1 cellular context compared by ENCODE assay signal in the genomic region with DNA sequence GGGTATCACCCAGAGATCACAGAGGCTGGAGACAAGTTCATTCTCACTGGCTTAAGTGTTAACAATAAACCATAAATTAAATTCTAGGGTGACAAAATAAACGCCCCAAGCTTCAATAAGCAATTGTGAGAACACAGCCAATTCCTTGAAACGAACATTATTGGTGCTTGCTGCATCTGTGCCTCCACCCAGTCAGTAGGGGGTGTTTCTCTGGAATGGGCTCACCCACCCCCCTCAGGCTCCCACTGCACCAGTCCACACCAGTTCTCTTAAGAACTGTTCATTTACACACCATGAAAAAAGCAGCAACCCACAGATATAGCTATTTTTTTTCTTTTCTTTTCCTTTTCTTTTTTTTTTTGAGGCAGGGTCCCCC.
A peak's percentile ranks its signal among the peaks of the same experiment; 100 is the strongest.
TF ChIP-seq lines count a peak whose summit lies in the region.

No MANE protein-coding gene starts in this region.

TF ChIP-seq in HEK293, 187 proteins besides CTCF, POLR2A, EP300 and RAD21 (continued from another document and continues in another):
- TF ChIP-seq ZNF561 (tag by site-specific recombination; IDR thresholded peaks at IDR 0.05; ENCODE audit: borderline replicate concordance), result no peak; the same call in 1 of the 2 replicates
- TF ChIP-seq ZFHX2 (tag by site-specific recombination; conservative IDR thresholded peaks at IDR 0.05), result peak; percentile 61
- TF ChIP-seq ZNF302 (tag by site-specific recombination; IDR thresholded peaks at IDR 0.05; ENCODE audit: low read depth), result no peak
- TF ChIP-seq ZNF701 (tag by site-specific recombination; IDR thresholded peaks at IDR 0.05), result no peak
- no peak for TF ChIP-seq ZNF394 (tag by site-specific recombination; IDR thresholded peaks at IDR 0.05; ENCODE audit: borderline replicate concordance)
- no peak for TF ChIP-seq ZNF529 (tag by site-specific recombination; IDR thresholded peaks at IDR 0.05; ENCODE audit: insufficient replicate concordance)
- TF ChIP-seq, protein P1, sequence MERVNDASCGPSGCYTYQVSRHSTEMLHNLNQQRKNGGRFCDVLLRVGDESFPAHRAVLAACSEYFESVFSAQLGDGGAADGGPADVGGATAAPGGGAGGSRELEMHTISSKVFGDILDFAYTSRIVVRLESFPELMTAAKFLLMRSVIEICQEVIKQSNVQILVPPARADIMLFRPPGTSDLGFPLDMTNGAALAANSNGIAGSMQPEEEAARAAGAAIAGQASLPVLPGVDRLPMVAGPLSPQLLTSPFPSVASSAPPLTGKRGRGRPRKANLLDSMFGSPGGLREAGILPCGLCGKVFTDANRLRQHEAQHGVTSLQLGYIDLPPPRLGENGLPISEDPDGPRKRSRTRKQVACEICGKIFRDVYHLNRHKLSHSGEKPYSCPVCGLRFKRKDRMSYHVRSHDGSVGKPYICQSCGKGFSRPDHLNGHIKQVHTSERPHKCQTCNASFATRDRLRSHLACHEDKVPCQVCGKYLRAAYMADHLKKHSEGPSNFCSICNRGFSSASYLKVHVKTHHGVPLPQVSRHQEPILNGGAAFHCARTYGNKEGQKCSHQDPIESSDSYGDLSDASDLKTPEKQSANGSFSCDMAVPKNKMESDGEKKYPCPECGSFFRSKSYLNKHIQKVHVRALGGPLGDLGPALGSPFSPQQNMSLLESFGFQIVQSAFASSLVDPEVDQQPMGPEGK (tag by site-specific recombination; IDR thresholded peaks at IDR 0.05), result 0 out of 2 replicates have a peak, but pooled peaks have one; percentile 29
- TF ChIP-seq KLF16 (tag by site-specific recombination; IDR thresholded peaks at IDR 0.05), result no peak
- no peak for TF ChIP-seq ZNF521 (tag by site-specific recombination; IDR thresholded peaks at IDR 0.05)
- TF ChIP-seq, protein P2, sequence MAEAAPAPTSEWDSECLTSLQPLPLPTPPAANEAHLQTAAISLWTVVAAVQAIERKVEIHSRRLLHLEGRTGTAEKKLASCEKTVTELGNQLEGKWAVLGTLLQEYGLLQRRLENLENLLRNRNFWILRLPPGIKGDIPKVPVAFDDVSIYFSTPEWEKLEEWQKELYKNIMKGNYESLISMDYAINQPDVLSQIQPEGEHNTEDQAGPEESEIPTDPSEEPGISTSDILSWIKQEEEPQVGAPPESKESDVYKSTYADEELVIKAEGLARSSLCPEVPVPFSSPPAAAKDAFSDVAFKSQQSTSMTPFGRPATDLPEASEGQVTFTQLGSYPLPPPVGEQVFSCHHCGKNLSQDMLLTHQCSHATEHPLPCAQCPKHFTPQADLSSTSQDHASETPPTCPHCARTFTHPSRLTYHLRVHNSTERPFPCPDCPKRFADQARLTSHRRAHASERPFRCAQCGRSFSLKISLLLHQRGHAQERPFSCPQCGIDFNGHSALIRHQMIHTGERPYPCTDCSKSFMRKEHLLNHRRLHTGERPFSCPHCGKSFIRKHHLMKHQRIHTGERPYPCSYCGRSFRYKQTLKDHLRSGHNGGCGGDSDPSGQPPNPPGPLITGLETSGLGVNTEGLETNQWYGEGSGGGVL (tag by site-specific recombination; IDR thresholded peaks at IDR 0.05), result no peak
- TF ChIP-seq ZNF221 (tag by site-specific recombination; IDR thresholded peaks at IDR 0.05; ENCODE audit: borderline replicate concordance), result no peak
- TF ChIP-seq ZBTB8A (tag by site-specific recombination; IDR thresholded peaks at IDR 0.05), result peak; percentile 21; the same call in 1 of the 2 replicates
- no peak for TF ChIP-seq ZNF660 (tag by site-specific recombination; IDR thresholded peaks at IDR 0.05)
- TF ChIP-seq FEZF1 (tag by site-specific recombination; IDR thresholded peaks at IDR 0.05), result 0 out of 2 replicates have a peak, but pooled peaks have one; percentile 6
- TF ChIP-seq ZSCAN23 (tag by site-specific recombination; IDR thresholded peaks at IDR 0.05), result no peak
- TF ChIP-seq ZBTB7A (tag by site-specific recombination; IDR thresholded peaks at IDR 0.05; ENCODE audit: low read depth), result no peak
- no peak for TF ChIP-seq ZNF548 (tag by site-specific recombination; IDR thresholded peaks at IDR 0.05)
- TF ChIP-seq, protein P3, sequence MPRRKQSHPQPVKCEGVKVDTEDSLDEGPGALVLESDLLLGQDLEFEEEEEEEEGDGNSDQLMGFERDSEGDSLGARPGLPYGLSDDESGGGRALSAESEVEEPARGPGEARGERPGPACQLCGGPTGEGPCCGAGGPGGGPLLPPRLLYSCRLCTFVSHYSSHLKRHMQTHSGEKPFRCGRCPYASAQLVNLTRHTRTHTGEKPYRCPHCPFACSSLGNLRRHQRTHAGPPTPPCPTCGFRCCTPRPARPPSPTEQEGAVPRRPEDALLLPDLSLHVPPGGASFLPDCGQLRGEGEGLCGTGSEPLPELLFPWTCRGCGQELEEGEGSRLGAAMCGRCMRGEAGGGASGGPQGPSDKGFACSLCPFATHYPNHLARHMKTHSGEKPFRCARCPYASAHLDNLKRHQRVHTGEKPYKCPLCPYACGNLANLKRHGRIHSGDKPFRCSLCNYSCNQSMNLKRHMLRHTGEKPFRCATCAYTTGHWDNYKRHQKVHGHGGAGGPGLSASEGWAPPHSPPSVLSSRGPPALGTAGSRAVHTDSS (tag by site-specific recombination; IDR thresholded peaks at IDR 0.05), result no peak
- TF ChIP-seq ZEB2 (tag by site-specific recombination; IDR thresholded peaks at IDR 0.05), result peak; percentile 32
- TF ChIP-seq ZFP37 (tag by site-specific recombination; IDR thresholded peaks at IDR 0.05), result no peak
- no peak for TF ChIP-seq GLI4 (tag by site-specific recombination; IDR thresholded peaks at IDR 0.05)
- no peak for TF ChIP-seq ZNF658 (tag by site-specific recombination; IDR thresholded peaks at IDR 0.05)
- no peak for TF ChIP-seq ZFP69B (tag by site-specific recombination; IDR thresholded peaks at IDR 0.05)
- no peak for TF ChIP-seq ZNF157 (tag by site-specific recombination; IDR thresholded peaks at IDR 0.05)
- TF ChIP-seq ZNF549 (tag by site-specific recombination; IDR thresholded peaks at IDR 0.05), result no peak
- TF ChIP-seq ZFP3 (tag by site-specific recombination; IDR thresholded peaks at IDR 0.05; ENCODE audit: low read depth), result no peak
- peak; percentile 23; the same call in 1 of the 2 replicates for TF ChIP-seq EGR2 (tag by site-specific recombination; IDR thresholded peaks at IDR 0.05; ENCODE audit: low read depth)
- no peak for TF ChIP-seq SCRT2 (tag by site-specific recombination; IDR thresholded peaks at IDR 0.05)
- no peak for TF ChIP-seq ZNF837 (tag by site-specific recombination; IDR thresholded peaks at IDR 0.05)
- no peak for TF ChIP-seq ZNF626 (tag by site-specific recombination; IDR thresholded peaks at IDR 0.05)
- TF ChIP-seq OSR2 (tag by site-specific recombination; IDR thresholded peaks at IDR 0.05), result no peak; the same call in 1 of the 2 replicates
- peak; percentile 84 for TF ChIP-seq KLF1 (tag by site-specific recombination; IDR thresholded peaks at IDR 0.05)
- TF ChIP-seq BCL11A (tag by site-specific recombination; IDR thresholded peaks at IDR 0.05; ENCODE audit: low read depth), result no peak
- no peak for TF ChIP-seq MYNN (tag by site-specific recombination; IDR thresholded peaks at IDR 0.05; ENCODE audit: borderline replicate concordance)
- TF ChIP-seq ZNF514 (tag by site-specific recombination; IDR thresholded peaks at IDR 0.05), result no peak
- no peak for TF ChIP-seq MEIS1 (CRISPR knock-in tag; IDR thresholded peaks at IDR 0.05; ENCODE audit: borderline replicate concordance)
- TF ChIP-seq ZBTB1 (tag by site-specific recombination; IDR thresholded peaks at IDR 0.05), result no peak
- no peak for TF ChIP-seq MZF1 (tag by site-specific recombination; IDR thresholded peaks at IDR 0.05; ENCODE audit: borderline replicate concordance)
- peak; percentile 38 for TF ChIP-seq SP2 (tag by site-specific recombination; IDR thresholded peaks at IDR 0.05)
- TF ChIP-seq SP7 (tag by site-specific recombination; IDR thresholded peaks at IDR 0.05), result peak; percentile 70
- no peak for TF ChIP-seq ZNF473 (tag by site-specific recombination; IDR thresholded peaks at IDR 0.05)
- TF ChIP-seq WT1 (tag by site-specific recombination; IDR thresholded peaks at IDR 0.05), result no peak; the same call in 1 of the 2 replicates
- TF ChIP-seq ZNF266 (tag by site-specific recombination; IDR thresholded peaks at IDR 0.05; ENCODE audit: low read depth), result no peak
- no peak for TF ChIP-seq ZNF791 (tag by site-specific recombination; IDR thresholded peaks at IDR 0.05)
- TF ChIP-seq ZNF768 (tag by site-specific recombination; IDR thresholded peaks at IDR 0.05), result no peak
- TF ChIP-seq, protein P4, sequence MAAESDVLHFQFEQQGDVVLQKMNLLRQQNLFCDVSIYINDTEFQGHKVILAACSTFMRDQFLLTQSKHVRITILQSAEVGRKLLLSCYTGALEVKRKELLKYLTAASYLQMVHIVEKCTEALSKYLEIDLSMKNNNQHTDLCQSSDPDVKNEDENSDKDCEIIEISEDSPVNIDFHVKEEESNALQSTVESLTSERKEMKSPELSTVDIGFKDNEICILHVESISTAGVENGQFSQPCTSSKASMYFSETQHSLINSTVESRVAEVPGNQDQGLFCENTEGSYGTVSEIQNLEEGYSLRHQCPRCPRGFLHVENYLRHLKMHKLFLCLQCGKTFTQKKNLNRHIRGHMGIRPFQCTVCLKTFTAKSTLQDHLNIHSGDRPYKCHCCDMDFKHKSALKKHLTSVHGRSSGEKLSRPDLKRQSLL (tag by site-specific recombination; IDR thresholded peaks at IDR 0.05), result no peak
- TF ChIP-seq, protein P5, sequence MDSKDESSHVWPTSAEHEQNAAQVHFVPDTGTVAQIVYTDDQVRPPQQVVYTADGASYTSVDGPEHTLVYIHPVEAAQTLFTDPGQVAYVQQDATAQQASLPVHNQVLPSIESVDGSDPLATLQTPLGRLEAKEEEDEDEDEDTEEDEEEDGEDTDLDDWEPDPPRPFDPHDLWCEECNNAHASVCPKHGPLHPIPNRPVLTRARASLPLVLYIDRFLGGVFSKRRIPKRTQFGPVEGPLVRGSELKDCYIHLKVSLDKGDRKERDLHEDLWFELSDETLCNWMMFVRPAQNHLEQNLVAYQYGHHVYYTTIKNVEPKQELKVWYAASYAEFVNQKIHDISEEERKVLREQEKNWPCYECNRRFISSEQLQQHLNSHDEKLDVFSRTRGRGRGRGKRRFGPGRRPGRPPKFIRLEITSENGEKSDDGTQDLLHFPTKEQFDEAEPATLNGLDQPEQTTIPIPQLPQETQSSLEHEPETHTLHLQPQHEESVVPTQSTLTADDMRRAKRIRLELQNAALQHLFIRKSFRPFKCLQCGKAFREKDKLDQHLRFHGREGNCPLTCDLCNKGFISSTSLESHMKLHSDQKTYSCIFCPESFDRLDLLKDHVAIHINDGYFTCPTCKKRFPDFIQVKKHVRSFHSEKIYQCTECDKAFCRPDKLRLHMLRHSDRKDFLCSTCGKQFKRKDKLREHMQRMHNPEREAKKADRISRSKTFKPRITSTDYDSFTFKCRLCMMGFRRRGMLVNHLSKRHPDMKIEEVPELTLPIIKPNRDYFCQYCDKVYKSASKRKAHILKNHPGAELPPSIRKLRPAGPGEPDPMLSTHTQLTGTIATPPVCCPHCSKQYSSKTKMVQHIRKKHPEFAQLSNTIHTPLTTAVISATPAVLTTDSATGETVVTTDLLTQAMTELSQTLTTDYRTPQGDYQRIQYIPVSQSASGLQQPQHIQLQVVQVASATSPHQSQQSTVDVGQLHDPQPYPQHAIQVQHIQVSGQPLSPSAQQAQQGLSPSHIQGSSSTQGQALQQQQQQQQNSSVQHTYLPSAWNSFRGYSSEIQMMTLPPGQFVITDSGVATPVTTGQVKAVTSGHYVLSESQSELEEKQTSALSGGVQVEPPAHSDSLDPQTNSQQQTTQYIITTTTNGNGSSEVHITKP (tag by site-specific recombination; IDR thresholded peaks at IDR 0.05), result peak; percentile 95
- no peak for TF ChIP-seq ZNF354C (tag by site-specific recombination; IDR thresholded peaks at IDR 0.05; ENCODE audit: borderline replicate concordance, low read depth)
- TF ChIP-seq IKZF3 (tag by site-specific recombination; IDR thresholded peaks at IDR 0.05), result no peak
- TF ChIP-seq, protein P6, sequence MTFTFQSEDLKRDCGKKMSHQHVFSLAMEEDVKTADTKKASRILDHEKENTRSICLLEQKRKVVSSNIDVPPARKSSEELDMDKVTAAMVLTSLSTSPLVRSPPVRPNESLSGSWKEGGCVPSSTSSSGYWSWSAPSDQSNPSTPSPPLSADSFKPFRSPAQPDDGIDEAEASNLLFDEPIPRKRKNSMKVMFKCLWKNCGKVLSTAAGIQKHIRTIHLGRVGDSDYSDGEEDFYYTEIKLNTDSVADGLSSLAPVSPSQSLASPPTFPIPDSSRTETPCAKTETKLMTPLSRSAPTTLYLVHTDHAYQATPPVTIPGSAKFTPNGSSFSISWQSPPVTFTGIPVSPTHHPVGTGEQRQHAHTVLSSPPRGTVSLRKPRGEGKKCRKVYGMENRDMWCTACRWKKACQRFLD (tag by site-specific recombination; IDR thresholded peaks at IDR 0.05), result no peak
- no peak for TF ChIP-seq HOXC10 (CRISPR knock-in tag; IDR thresholded peaks at IDR 0.05)
- TF ChIP-seq, protein P7, sequence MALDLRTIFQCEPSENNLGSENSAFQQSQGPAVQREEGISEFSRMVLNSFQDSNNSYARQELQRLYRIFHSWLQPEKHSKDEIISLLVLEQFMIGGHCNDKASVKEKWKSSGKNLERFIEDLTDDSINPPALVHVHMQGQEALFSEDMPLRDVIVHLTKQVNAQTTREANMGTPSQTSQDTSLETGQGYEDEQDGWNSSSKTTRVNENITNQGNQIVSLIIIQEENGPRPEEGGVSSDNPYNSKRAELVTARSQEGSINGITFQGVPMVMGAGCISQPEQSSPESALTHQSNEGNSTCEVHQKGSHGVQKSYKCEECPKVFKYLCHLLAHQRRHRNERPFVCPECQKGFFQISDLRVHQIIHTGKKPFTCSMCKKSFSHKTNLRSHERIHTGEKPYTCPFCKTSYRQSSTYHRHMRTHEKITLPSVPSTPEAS (tag by site-specific recombination; IDR thresholded peaks at IDR 0.05), result no peak
- no peak for TF ChIP-seq YY2 (tag by site-specific recombination; IDR thresholded peaks at IDR 0.05)
- TF ChIP-seq, protein P8, sequence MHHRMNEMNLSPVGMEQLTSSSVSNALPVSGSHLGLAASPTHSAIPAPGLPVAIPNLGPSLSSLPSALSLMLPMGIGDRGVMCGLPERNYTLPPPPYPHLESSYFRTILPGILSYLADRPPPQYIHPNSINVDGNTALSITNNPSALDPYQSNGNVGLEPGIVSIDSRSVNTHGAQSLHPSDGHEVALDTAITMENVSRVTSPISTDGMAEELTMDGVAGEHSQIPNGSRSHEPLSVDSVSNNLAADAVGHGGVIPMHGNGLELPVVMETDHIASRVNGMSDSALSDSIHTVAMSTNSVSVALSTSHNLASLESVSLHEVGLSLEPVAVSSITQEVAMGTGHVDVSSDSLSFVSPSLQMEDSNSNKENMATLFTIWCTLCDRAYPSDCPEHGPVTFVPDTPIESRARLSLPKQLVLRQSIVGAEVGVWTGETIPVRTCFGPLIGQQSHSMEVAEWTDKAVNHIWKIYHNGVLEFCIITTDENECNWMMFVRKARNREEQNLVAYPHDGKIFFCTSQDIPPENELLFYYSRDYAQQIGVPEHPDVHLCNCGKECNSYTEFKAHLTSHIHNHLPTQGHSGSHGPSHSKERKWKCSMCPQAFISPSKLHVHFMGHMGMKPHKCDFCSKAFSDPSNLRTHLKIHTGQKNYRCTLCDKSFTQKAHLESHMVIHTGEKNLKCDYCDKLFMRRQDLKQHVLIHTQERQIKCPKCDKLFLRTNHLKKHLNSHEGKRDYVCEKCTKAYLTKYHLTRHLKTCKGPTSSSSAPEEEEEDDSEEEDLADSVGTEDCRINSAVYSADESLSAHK (tag by site-specific recombination; IDR thresholded peaks at IDR 0.05), result peak; percentile 97
